ENCODE assay signal across 16 cellular contexts in genomic region chr4:180953572-180953971, GRCh38.
DNase-seq lines count a peak whose midpoint lies in the region; TF ChIP-seq lines count a peak whose summit lies in the region.
"Had no signal": no experiment of that assay in that cellular context is flagged by ENCODE, and none has a peak within 500 bp of the region (broad histone marks: within the 10 kb centered on the region; RNA-seq: fewer than 3 reads in every experiment).

No MANE protein-coding gene starts in this region.

- H4K20me1 ChIP-seq in OCI-LY1 (ENCODE audit: insufficient read depth, low read length) (no peaks in the 10 kb centered on the region), smooth muscle cell (ENCODE audit: low read depth) (no peaks in the 10 kb centered on the region)

- TF ChIP-seq CTCF in OCI-LY1 (IDR thresholded peaks at IDR 0.05; ENCODE audit: low read length) (peak; percentile 32; the same call in 1 of the 2 replicates), endothelial cell (IDR thresholded peaks at IDR 0.05; ENCODE audit: unreplicated experiment) (no peak), smooth muscle cell (IDR thresholded peaks at IDR 0.05; ENCODE audit: borderline replicate concordance, insufficient read depth, poor library complexity, severe bottlenecking) (peak; percentile 17)

- peak; percentile 10 for DNase-seq in NCI-H82 (lab: John Stamatoyannopoulos, UW)
- DNase-seq in NCI-H82 treated with DMSO at 0.1 percent for 48 hours (lab: John Stamatoyannopoulos, UW; ENCODE audit: unreplicated experiment): no peak
- DNase-seq in endothelial cell (ENCODE audit: low spot score): peak; percentile 28
- DNase-seq in smooth muscle cell (lab: John Stamatoyannopoulos, UW; ENCODE audit: unreplicated experiment): no peak
- no peak for DNase-seq in stimulated activated CD4-positive, alpha-beta T cell treated with anti-CD3 and anti-CD28 coated beads, Interleukin-15, amount 100 ng/mL, for 24 hours
- DNase-seq in pons (ENCODE audit: low spot score): no peak
- DNase-seq in NCI-H1105 treated with DMSO at 0.1 percent for 48 hours (lab: John Stamatoyannopoulos, UW): no peak
- DNase-seq: activated CD4-positive, alpha-beta T cell treated with anti-CD3 and anti-CD28 coated beads for 1 hour; activated T-cell treated with anti-CD3 and anti-CD28 coated beads, Interleukin-2, amount 50 U/mL, for 1 hour; dermis blood vessel endothelial cell; DMS153; Karpas-422; midbrain; posterior cingulate gyrus; T-cell had no signal

- H3K4me1 ChIP-seq in OCI-LY1 (ENCODE audit: insufficient read depth, low read length, severe bottlenecking) (peaks cover 4% of the 10 kb centered on the region), smooth muscle cell (ENCODE audit: low read depth) (no peaks in the 10 kb centered on the region)

- no peaks in the 10 kb centered on the region for H3K9me3 Mint-ChIP-seq in endothelial cell (ENCODE audit: unreplicated experiment)

- WGBS in smooth muscle cell (ENCODE audit: low lambda C conversion rate): 90% methylated on average over 4 of the region's 4 CpGs

- H3K27ac ChIP-seq in OCI-LY1 (ENCODE audit: low read depth, low read length, poor library complexity, severe bottlenecking) (no peak overlapping the region), smooth muscle cell (ENCODE audit: low read depth) (no peak overlapping the region)

- H3K9ac ChIP-seq in OCI-LY1 (ENCODE audit: low read length): no peak overlapping the region
- H3K9ac ChIP-seq in smooth muscle cell (ENCODE audit: low read depth): no peak overlapping the region

- no peaks in the 10 kb centered on the region for H3F3A ChIP-seq in OCI-LY1 (ENCODE audit: insufficient read depth, low read length)
- no peaks in the 10 kb centered on the region for H3F3A ChIP-seq in smooth muscle cell (ENCODE audit: low read depth)

- H2AFZ ChIP-seq in OCI-LY1 (ENCODE audit: low read length): no peak overlapping the region
- H2AFZ ChIP-seq in smooth muscle cell (ENCODE audit: low read depth): no peak overlapping the region

- H3K36me3 ChIP-seq in OCI-LY1 (ENCODE audit: insufficient read depth, low read length) (no peaks in the 10 kb centered on the region), smooth muscle cell (ENCODE audit: low read depth) (no peaks in the 10 kb centered on the region)

- H3K27me3 ChIP-seq in OCI-LY1 (ENCODE audit: insufficient read depth, low read length) (no peaks in the 10 kb centered on the region), smooth muscle cell (ENCODE audit: low read depth) (no peaks in the 10 kb centered on the region)

- H3K36me3 Mint-ChIP-seq in endothelial cell (ENCODE audit: low read depth, unreplicated experiment): no peaks in the 10 kb centered on the region
- H3K36me3 Mint-ChIP-seq: T-cell had no signal

- H3K79me2 ChIP-seq in OCI-LY1 (ENCODE audit: insufficient read depth, low read length) (no peaks in the 10 kb centered on the region; the same call in 1 of the 2 replicates), smooth muscle cell (ENCODE audit: low read depth) (no peaks in the 10 kb centered on the region)

- no peaks in the 10 kb centered on the region for H3K9me2 ChIP-seq in OCI-LY1 (ENCODE audit: low read depth, low read length)

- no peaks in the 10 kb centered on the region; the same call in 1 of the 2 replicates for H3K9me3 ChIP-seq in OCI-LY1 (ENCODE audit: low read length)
- no peaks in the 10 kb centered on the region for H3K9me3 ChIP-seq in smooth muscle cell (replicated peaks; ENCODE audit: low read depth)

- H3K4me3 ChIP-seq in OCI-LY1 (ENCODE audit: low read depth, low read length, poor library complexity, severe bottlenecking) (no peak overlapping the region), smooth muscle cell (no peak overlapping the region)

- no peaks in the 10 kb centered on the region for H3K27me3 Mint-ChIP-seq in endothelial cell (ENCODE audit: unreplicated experiment)
- H3K27me3 Mint-ChIP-seq: T-cell had no signal

- H3K4me2 ChIP-seq in OCI-LY1 (ENCODE audit: low read length) (no peak overlapping the region), smooth muscle cell (no peak overlapping the region)

- H3K27ac Mint-ChIP-seq in endothelial cell (ENCODE audit: unreplicated experiment): no peak overlapping the region
- H3K27ac Mint-ChIP-seq: T-cell had no signal

- H3K4me3 Mint-ChIP-seq in endothelial cell (ENCODE audit: unreplicated experiment): no peak overlapping the region
- H3K4me3 Mint-ChIP-seq: T-cell had no signal

- peaks cover 3% of the 10 kb centered on the region for H3K4me1 Mint-ChIP-seq in endothelial cell (ENCODE audit: unreplicated experiment)
- H3K4me1 Mint-ChIP-seq: T-cell had no signal

Comparison
In these comparisons a context has a peak if more than half of its experiments do, and no peak if none do; other contexts are left out.
1. DNase-seq: peak in NCI-H82 (single experiment) and endothelial cell (single experiment); none in NCI-H82 treated with DMSO at 0.1 percent for 48 hours (single experiment), smooth muscle cell (single experiment), stimulated activated CD4-positive, alpha-beta T cell treated with anti-CD3 and anti-CD28 coated beads, Interleukin-15, amount 100 ng/mL, for 24 hours (single experiment), pons (single experiment) and NCI-H1105 treated with DMSO at 0.1 percent for 48 hours (single experiment).